ENCODE assay signal across 1 cellular context in genomic region chr6:166784691-166785090, GRCh38.
TF ChIP-seq lines count a peak whose summit lies in the region.

No MANE protein-coding gene starts in this region.

TF ChIP-seq in IMR-90, 13 proteins besides CTCF, POLR2A, EP300 and RAD21 (continued from another document):
- TF ChIP-seq BHLHE40 (IDR thresholded peaks at IDR 0.05; ENCODE audit: low read depth, low read length) (no peak), CEBPB (IDR thresholded peaks at IDR 0.05; ENCODE audit: low read depth, low read length) (no peak), RFX5 (IDR thresholded peaks at IDR 0.05; ENCODE audit: low read depth, low read length) (no peak), MXI1 (IDR thresholded peaks at IDR 0.05; ENCODE audit: borderline replicate concordance, low read depth, low read length) (no peak), SMC3 (IDR thresholded peaks at IDR 0.05; ENCODE audit: low read depth, low read length) (no peak), USF2 (IDR thresholded peaks at IDR 0.05; ENCODE audit: low read depth, low read length) (no peak), RCOR1 (IDR thresholded peaks at IDR 0.05; ENCODE audit: insufficient replicate concordance, low read length) (no peak), MAZ (IDR thresholded peaks at IDR 0.05; ENCODE audit: borderline replicate concordance, low read depth, low read length) (no peak)
